ENCODE assay signal across 1 cellular context in the genomic region with DNA sequence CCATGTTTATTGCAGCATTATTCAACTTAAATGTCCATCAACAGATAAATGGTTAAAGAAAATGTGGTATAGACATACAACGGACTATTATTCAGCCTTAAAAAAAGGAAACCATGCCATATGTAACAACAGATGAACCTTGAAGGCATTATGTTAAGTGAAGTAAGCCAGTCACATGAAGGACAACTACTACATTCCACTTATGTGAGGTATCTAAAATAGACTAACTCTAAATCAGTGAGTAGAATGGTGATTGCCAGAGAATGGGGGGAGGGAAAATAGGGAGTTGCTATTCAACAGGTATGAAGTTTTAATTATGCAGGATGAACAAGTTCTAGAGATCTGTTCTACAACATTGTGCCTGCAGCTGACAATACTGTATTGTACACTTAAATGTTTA.
TF ChIP-seq lines count a peak whose summit lies in the region.

No MANE protein-coding gene starts in this region.

TF ChIP-seq in IMR-90, 13 proteins besides CTCF, POLR2A, EP300 and RAD21:
- TF ChIP-seq CEBPB (IDR thresholded peaks at IDR 0.05; ENCODE audit: low read depth, low read length) = no peak
- TF ChIP-seq BHLHE40 (IDR thresholded peaks at IDR 0.05; ENCODE audit: low read depth, low read length) = no peak
- no peak for TF ChIP-seq NFE2L2 (IDR thresholded peaks at IDR 0.05; ENCODE audit: low read depth, low read length)
- TF ChIP-seq MAZ (IDR thresholded peaks at IDR 0.05; ENCODE audit: borderline replicate concordance, low read depth, low read length) = no peak
- TF ChIP-seq MXI1 (IDR thresholded peaks at IDR 0.05; ENCODE audit: borderline replicate concordance, low read depth, low read length) = no peak
- TF ChIP-seq, protein P1, sequence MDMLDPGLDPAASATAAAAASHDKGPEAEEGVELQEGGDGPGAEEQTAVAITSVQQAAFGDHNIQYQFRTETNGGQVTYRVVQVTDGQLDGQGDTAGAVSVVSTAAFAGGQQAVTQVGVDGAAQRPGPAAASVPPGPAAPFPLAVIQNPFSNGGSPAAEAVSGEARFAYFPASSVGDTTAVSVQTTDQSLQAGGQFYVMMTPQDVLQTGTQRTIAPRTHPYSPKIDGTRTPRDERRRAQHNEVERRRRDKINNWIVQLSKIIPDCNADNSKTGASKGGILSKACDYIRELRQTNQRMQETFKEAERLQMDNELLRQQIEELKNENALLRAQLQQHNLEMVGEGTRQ (IDR thresholded peaks at IDR 0.05; ENCODE audit: low read depth, low read length) = no peak
- no peak for TF ChIP-seq MAFK (IDR thresholded peaks at IDR 0.05; ENCODE audit: low read depth, low read length)
- no peak for TF ChIP-seq RCOR1 (IDR thresholded peaks at IDR 0.05; ENCODE audit: insufficient replicate concordance, low read length)
- no peak for TF ChIP-seq FOS (IDR thresholded peaks at IDR 0.05; ENCODE audit: low read depth, low read length)
- no peak for TF ChIP-seq SMC3 (IDR thresholded peaks at IDR 0.05; ENCODE audit: low read depth, low read length)
- no peak for TF ChIP-seq RFX5 (IDR thresholded peaks at IDR 0.05; ENCODE audit: low read depth, low read length)
- TF ChIP-seq, protein P2, sequence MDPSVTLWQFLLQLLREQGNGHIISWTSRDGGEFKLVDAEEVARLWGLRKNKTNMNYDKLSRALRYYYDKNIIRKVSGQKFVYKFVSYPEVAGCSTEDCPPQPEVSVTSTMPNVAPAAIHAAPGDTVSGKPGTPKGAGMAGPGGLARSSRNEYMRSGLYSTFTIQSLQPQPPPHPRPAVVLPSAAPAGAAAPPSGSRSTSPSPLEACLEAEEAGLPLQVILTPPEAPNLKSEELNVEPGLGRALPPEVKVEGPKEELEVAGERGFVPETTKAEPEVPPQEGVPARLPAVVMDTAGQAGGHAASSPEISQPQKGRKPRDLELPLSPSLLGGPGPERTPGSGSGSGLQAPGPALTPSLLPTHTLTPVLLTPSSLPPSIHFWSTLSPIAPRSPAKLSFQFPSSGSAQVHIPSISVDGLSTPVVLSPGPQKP (IDR thresholded peaks at IDR 0.05; ENCODE audit: borderline replicate concordance, low read depth, low read length) = no peak
- no peak for TF ChIP-seq CHD1 (IDR thresholded peaks at IDR 0.05; ENCODE audit: low read depth, low read length)
